In genomic region chr6:1760876-1761275, GRCh38 we compare ENCODE assay signal across 22 cellular contexts.
"Had no signal": no experiment of that assay in that cellular context is flagged by ENCODE, and none has a peak within 500 bp of the region (broad histone marks: within the 10 kb centered on the region; RNA-seq: fewer than 3 reads in every experiment).

No MANE protein-coding gene starts in this region.

- H3K27ac Mint-ChIP-seq: activated B cell treated with CpG ODN at 0.5 μM for 24 hours; activated CD4-positive, alpha-beta T cell treated with anti-CD3 and anti-CD28 coated beads, Interleukin-2, amount 10 ng/mL, durations not matched to agents 24 days and 14 days; activated CD8-positive, alpha-beta memory T cell treated with anti-CD3 and anti-CD28 coated beads, Interleukin-2, amount 10 ng/mL, durations not matched to agents 7 days and 5 days; activated naive CD4-positive, alpha-beta T cell treated with anti-CD3 and anti-CD28 coated beads for 36 hours; activated naive CD8-positive, alpha-beta T cell; activated T-helper 17 cell treated with anti-CD3 and anti-CD28 coated beads, Interleukin-2, amount 50 U/mL, for 72 hours; T-cell had no signal

- H3K4me1 Mint-ChIP-seq: activated B cell treated with CpG ODN at 0.5 μM for 24 hours; activated CD4-positive, alpha-beta T cell treated with anti-CD3 and anti-CD28 coated beads, Interleukin-2, amount 10 ng/mL, durations not matched to agents 24 days and 14 days; activated CD8-positive, alpha-beta memory T cell treated with anti-CD3 and anti-CD28 coated beads, Interleukin-2, amount 10 ng/mL, durations not matched to agents 7 days and 5 days; activated T-helper 17 cell treated with anti-CD3 and anti-CD28 coated beads, Interleukin-2, amount 50 U/mL, for 72 hours; T-cell had no signal

- ATAC-seq: activated CD8-positive, alpha-beta memory T cell treated with anti-CD3 and anti-CD28 coated beads, Interleukin-2, amount 10 ng/mL, durations not matched to agents 7 days and 5 days; activated T-cell treated with anti-CD3 and anti-CD28 coated beads, Interleukin-2, amount 50 U/mL, for 4 hours; activated T-helper 17 cell treated with anti-CD3 and anti-CD28 coated beads, Interleukin-2, amount 50 U/mL, for 72 hours; T-cell had no signal

- H3K36me3 Mint-ChIP-seq: activated CD8-positive, alpha-beta memory T cell treated with anti-CD3 and anti-CD28 coated beads, Interleukin-2, amount 10 ng/mL, durations not matched to agents 7 days and 5 days; brain had no signal

- H3K4me3 Mint-ChIP-seq: activated B cell treated with CpG ODN at 0.5 μM for 24 hours; activated CD4-positive, alpha-beta T cell treated with anti-CD3 and anti-CD28 coated beads, Interleukin-2, amount 10 ng/mL, durations not matched to agents 24 days and 14 days; activated CD8-positive, alpha-beta memory T cell treated with anti-CD3 and anti-CD28 coated beads, Interleukin-2, amount 10 ng/mL, durations not matched to agents 7 days and 5 days; activated naive CD4-positive, alpha-beta T cell treated with anti-CD3 and anti-CD28 coated beads for 36 hours; activated naive CD8-positive, alpha-beta T cell; activated T-cell treated with anti-CD3 and anti-CD28 coated beads, Interleukin-2, amount 50 U/mL, for 4 hours; activated T-helper 17 cell treated with anti-CD3 and anti-CD28 coated beads, Interleukin-2, amount 50 U/mL, for 72 hours; T-cell had no signal

- H3K9me3 Mint-ChIP-seq: activated B cell treated with CpG ODN at 0.5 μM for 24 hours; activated CD4-positive, alpha-beta T cell treated with anti-CD3 and anti-CD28 coated beads, Interleukin-2, amount 10 ng/mL, durations not matched to agents 24 days and 14 days; activated naive CD4-positive, alpha-beta T cell treated with anti-CD3 and anti-CD28 coated beads for 36 hours; activated T-cell treated with anti-CD3 and anti-CD28 coated beads, Interleukin-2, amount 50 U/mL, for 4 hours; activated T-helper 17 cell treated with anti-CD3 and anti-CD28 coated beads, Interleukin-2, amount 50 U/mL, for 72 hours; T-cell had no signal

- H3K27me3 Mint-ChIP-seq: activated B cell treated with CpG ODN at 0.5 μM for 24 hours; activated CD4-positive, alpha-beta T cell treated with anti-CD3 and anti-CD28 coated beads, Interleukin-2, amount 10 ng/mL, durations not matched to agents 24 days and 14 days; activated naive CD8-positive, alpha-beta T cell; activated T-helper 17 cell treated with anti-CD3 and anti-CD28 coated beads, Interleukin-2, amount 50 U/mL, for 72 hours; T-cell had no signal

- DNase-seq: activated B cell treated with CpG ODN at 0.5 μM for 24 hours; activated CD4-positive, alpha-beta T cell treated with anti-CD3 and anti-CD28 coated beads for 1 hour; activated CD4-positive, alpha-beta T cell treated with anti-CD3 and anti-CD28 coated beads, Interleukin-2, amount 10 ng/mL, durations not matched to agents 24 days and 14 days; activated CD4-positive, alpha-beta T cell treated with anti-CD3 and anti-CD28 coated beads, Interleukin-2, amount 50 U/mL, for 48 hours; activated CD8-positive, alpha-beta memory T cell treated with anti-CD3 and anti-CD28 coated beads, Interleukin-2, amount 10 ng/mL, durations not matched to agents 7 days and 5 days; activated gamma-delta T cell; activated naive CD4-positive, alpha-beta T cell treated with anti-CD3 and anti-CD28 coated beads for 36 hours; activated T-cell treated with anti-CD3 and anti-CD28 coated beads, Interleukin-2, amount 50 U/mL, for 4 hours; amygdala; KG1; NCI-H187 treated with DMSO at 0.1 percent for 48 hours; NCI-H2171 treated with DMSO at 0.1 percent for 48 hours; NCI-H226; NCI-H82; SIG-M5; T-cell; T-helper 2 cell; T1000 had no signal

- FAIRE-seq: astrocyte had no signal
